Comparison of ENCODE assay signal across 9 cellular contexts in genomic region chr10:6928531-6929080, GRCh38.
DNase-seq lines count a peak whose midpoint lies in the region; ATAC-seq, FAIRE-seq and TF ChIP-seq lines count a peak whose summit lies in the region.
"Had no signal": no experiment of that assay in that cellular context is flagged by ENCODE, and none has a peak within 500 bp of the region (broad histone marks: within the 10 kb centered on the region; RNA-seq: fewer than 3 reads in every experiment).

No MANE protein-coding gene starts in this region.

- peaks cover 25% of the 10 kb centered on the region for H3F3A ChIP-seq in Loucy (ENCODE audit: low read depth)

- no peaks in the 10 kb centered on the region for H3K9me1 ChIP-seq in K562 (ENCODE audit: control insufficient read depth, insufficient read depth, low read length)

- in situ Hi-C loops in K562 (cut with MboI) = no loop called here

- DNase-seq in NCI-H82 (lab: John Stamatoyannopoulos, UW) (peak; percentile 64), NCI-H82 treated with DMSO at 0.1 percent for 48 hours (lab: John Stamatoyannopoulos, UW; ENCODE audit: unreplicated experiment) (no peak), K562 (ENCODE audit: extremely low read depth in 1 of 4, low spot score in 3 of 4) (no peak)

- TF ChIP-seq RAD21 in K562 (CRISPR knock-in tag; conservative IDR thresholded peaks at IDR 0.05 in 1 of 2, IDR thresholded peaks at IDR 0.05 in 1 of 2) = no peak

- H3K79me2 ChIP-seq in Loucy (ENCODE audit: insufficient read depth, low read length) (no peaks in the 10 kb centered on the region), K562 (ENCODE audit: control insufficient read depth, insufficient read depth, low read length) (no peaks in the 10 kb centered on the region)

- BruUV-seq in K562 (replicated peaks; lab: Mats Ljungman, UMichigan) = no TSS peak

- intact Hi-C loops in K562 (cut with micrococcal nuclease) = loop anchor here (10.0 kb wide), 1 partner anchor 306 kb away; no protein-coding TSS in a partner anchor

- H3K9me3 ChIP-seq in Loucy (ENCODE audit: insufficient read depth, low read depth, low read length) (no peaks in the 10 kb centered on the region), K562 (replicated peaks; ENCODE audit: control insufficient read depth, insufficient read depth, low read depth, low read length) (no peaks in the 10 kb centered on the region), neutrophil (no peaks in the 10 kb centered on the region)
- H3K9me3 ChIP-seq: tibial nerve had no signal

- no peaks in the 10 kb centered on the region for H3K27me3 ChIP-seq in Loucy (ENCODE audit: insufficient read depth, low read length, poor library complexity, severe bottlenecking)
- no peaks in the 10 kb centered on the region for H3K27me3 ChIP-seq in K562 (ENCODE audit: control insufficient read depth in 2 of 2, insufficient read depth in 2 of 2, low read length in 2 of 2)
- no peaks in the 10 kb centered on the region for H3K27me3 ChIP-seq in neutrophil
- H3K27me3 ChIP-seq: tibial nerve had no signal

- peak overlapping the region; percentile 96 for H3K9ac ChIP-seq in Loucy (ENCODE audit: low read depth, low read length, poor library complexity, severe bottlenecking)
- no peak overlapping the region for H3K9ac ChIP-seq in K562 (ENCODE audit: insufficient read depth in 1 of 2, low read depth in 2 of 2, low read length in 2 of 2)

- no peaks in the 10 kb centered on the region for H4K20me1 ChIP-seq in Loucy (ENCODE audit: insufficient read depth, low read length, poor library complexity, severe bottlenecking)
- H4K20me1 ChIP-seq in K562 (replicated peaks; ENCODE audit: control insufficient read depth, insufficient read depth, low read length) = no peaks in the 10 kb centered on the region

- H3K36me3 ChIP-seq in Loucy (ENCODE audit: insufficient read depth, low read length) (no peaks in the 10 kb centered on the region), K562 (ENCODE audit: control insufficient read depth, insufficient read depth, low read length) (no peaks in the 10 kb centered on the region; the same call in 2 of the 3 replicates), neutrophil (no peaks in the 10 kb centered on the region)
- H3K36me3 ChIP-seq: tibial nerve had no signal

- POLR2A ChIA-PET in K562 (lab: Yijun Ruan, JAX) = interaction anchor here (0.6 to 1.2 kb wide), 4 partner anchors 13 to 139 kb away, joined by 3 to 5 read pairs (median 3); no protein-coding TSS in a partner anchor

- TF ChIP-seq EP300 in K562 (IDR thresholded peaks at IDR 0.05; ENCODE audit: low read length) = no peak

- no peak for ATAC-seq in K562
- no peak for ATAC-seq in GM21528 (IDR thresholded peaks at IDR 0.05; ENCODE audit: low FRiP score, unreplicated experiment)
- ATAC-seq in GM21576 (IDR thresholded peaks at IDR 0.05; ENCODE audit: unreplicated experiment) = no peak
- no peak for ATAC-seq in GM21526 (IDR thresholded peaks at IDR 0.05; ENCODE audit: low FRiP score, unreplicated experiment)

- H3K27ac ChIP-seq in K562 (ENCODE audit: extremely low read depth, low read depth, low read length) = no peak overlapping the region
- peak overlapping the region; percentile 79 for H3K27ac ChIP-seq in neutrophil

- TF ChIP-seq POLR2A in K562 (conservative IDR thresholded peaks at IDR 0.05) = no peak

- TF ChIP-seq CTCF in Loucy (conservative IDR thresholded peaks at IDR 0.05; ENCODE audit: low read length) (no peak), K562 (IDR thresholded peaks at IDR 0.05 in 2 of 3, conservative IDR thresholded peaks at IDR 0.05 in 1 of 3; ENCODE audit: insufficient read depth in 2 of 3, low read depth in 1 of 3, low read length in 3 of 3) (no peak), neutrophil (IDR thresholded peaks at IDR 0.05) (no peak)

- no peak for FAIRE-seq in K562 (lab: Jason Lieb, UNC)

- WGBS in K562 (ENCODE audit: insufficient coverage, low coverage, missing lambda C conversion rate) = 45% methylated on average over 6 of the region's 6 CpGs

- peak overlapping the region; percentile 72 for H3K4me3 ChIP-seq in Loucy (ENCODE audit: low read length, poor library complexity, severe bottlenecking)
- no peak overlapping the region for H3K4me3 ChIP-seq in K562
- peak overlapping the region; percentile 30 to 31 for H3K4me3 ChIP-seq in neutrophil (ENCODE audit: low read depth in 1 of 2, low read length in 1 of 2)

- CTCF ChIA-PET in K562 (lab: Yijun Ruan, JAX; ENCODE audit: low intra/inter-chr PET ratio) = no interaction called here

- no peak overlapping the region for H2AFZ ChIP-seq in Loucy (ENCODE audit: low read length)
- H2AFZ ChIP-seq in K562 (ENCODE audit: low read depth, low read length) = peak overlapping the region; percentile 88

- H3K4me2 ChIP-seq in Loucy (ENCODE audit: low read depth, low read length, poor library complexity, severe bottlenecking) (peak overlapping the region; percentile 97), K562 (ENCODE audit: insufficient read depth, low read length) (no peak overlapping the region)

- no peaks in the 10 kb centered on the region for H3K9me2 ChIP-seq in Loucy (replicated peaks; ENCODE audit: low read depth, low read length)

- peaks cover 66% of the 10 kb centered on the region for H3K4me1 ChIP-seq in Loucy (ENCODE audit: insufficient read depth, low read length, poor library complexity, severe bottlenecking)
- peaks cover 0 to 16% of the 10 kb centered on the region in 2 experiments; a peak in 3 of 5 replicates for H3K4me1 ChIP-seq in K562 (replicated peaks in 1 of 2; ENCODE audit: control insufficient read depth in 2 of 2, insufficient read depth in 2 of 2, low read length in 2 of 2)
- H3K4me1 ChIP-seq in neutrophil (ENCODE audit: control insufficient read depth in 1 of 2, insufficient read depth in 1 of 2, low read depth in 1 of 2, low read length in 1 of 2) = peaks cover 35 to 36% of the 10 kb centered on the region in 2 experiments

TF ChIP-seq in K562, 482 proteins besides CTCF, POLR2A, EP300 and RAD21 (continues in another document):
- TF ChIP-seq CBX2 (IDR thresholded peaks at IDR 0.05; ENCODE audit: insufficient read depth, low read length, poor library complexity, severe bottlenecking) = no peak
- TF ChIP-seq ZNF384 (IDR thresholded peaks at IDR 0.05; ENCODE audit: low read depth, low read length) = peak; percentile 55; the same call in 1 of the 2 replicates
- TF ChIP-seq ZHX1 (conservative IDR thresholded peaks at IDR 0.05; ENCODE audit: low read length) = peak; percentile 83; the same call in 1 of the 2 replicates
- no peak for TF ChIP-seq FIP1L1 (IDR thresholded peaks at IDR 0.05; ENCODE audit: low read depth, low read length, poor library complexity, severe bottlenecking)
- TF ChIP-seq ZNF165 (CRISPR knock-in tag; IDR thresholded peaks at IDR 0.05; ENCODE audit: borderline replicate concordance) = no peak
- no peak for TF ChIP-seq SMARCC2 (IDR thresholded peaks at IDR 0.05; ENCODE audit: low read depth)
- TF ChIP-seq YY1 (IDR thresholded peaks at IDR 0.05; ENCODE audit: borderline replicate concordance in 1 of 3, control insufficient read depth in 1 of 3, extremely low read depth in 1 of 3, insufficient read depth in 3 of 3, insufficient read length in 1 of 3, insufficient replicate concordance in 2 of 3, low read depth in 1 of 3, low read length in 2 of 3) = peak in 1 of 3 experiments; percentile 55
- no peak for TF ChIP-seq ZNF408 (CRISPR knock-in tag; IDR thresholded peaks at IDR 0.05; ENCODE audit: low read depth)
- no peak for TF ChIP-seq XRCC5 (IDR thresholded peaks at IDR 0.05; ENCODE audit: low read depth, low read length)
- no peak for TF ChIP-seq KLF10 (CRISPR knock-in tag; IDR thresholded peaks at IDR 0.05)
- TF ChIP-seq CBFA2T3 (IDR thresholded peaks at IDR 0.05) = no peak
- 0 out of 2 replicates have a peak, but pooled peaks have one; percentile 34 for TF ChIP-seq FOXJ2 (tag; IDR thresholded peaks at IDR 0.05)
- no peak for TF ChIP-seq MYC (IDR thresholded peaks at IDR 0.05; ENCODE audit: low read depth, low read length)
- TF ChIP-seq MYC (CRISPR knock-in tag; IDR thresholded peaks at IDR 0.05; ENCODE audit: borderline replicate concordance, low read depth) = no peak
- no peak for TF ChIP-seq TAF9B (IDR thresholded peaks at IDR 0.05; ENCODE audit: partially characterized antibody)
- TF ChIP-seq GATAD2B (IDR thresholded peaks at IDR 0.05; ENCODE audit: borderline replicate concordance) = no peak
- no peak for TF ChIP-seq ETV1 (tag; conservative IDR thresholded peaks at IDR 0.05; ENCODE audit: low read depth)
- no peak for TF ChIP-seq ZNF830 (CRISPR knock-in tag; IDR thresholded peaks at IDR 0.05)
- no peak for TF ChIP-seq EZH2 (IDR thresholded peaks at IDR 0.05; ENCODE audit: borderline replicate concordance, low read depth, low read length)
- TF ChIP-seq POLR3A (IDR thresholded peaks at IDR 0.05; ENCODE audit: borderline replicate concordance, extremely low read depth, insufficient read depth, insufficient read length) = no peak
